Comparison of ENCODE assay signal across 11 cellular contexts in the genomic region with DNA sequence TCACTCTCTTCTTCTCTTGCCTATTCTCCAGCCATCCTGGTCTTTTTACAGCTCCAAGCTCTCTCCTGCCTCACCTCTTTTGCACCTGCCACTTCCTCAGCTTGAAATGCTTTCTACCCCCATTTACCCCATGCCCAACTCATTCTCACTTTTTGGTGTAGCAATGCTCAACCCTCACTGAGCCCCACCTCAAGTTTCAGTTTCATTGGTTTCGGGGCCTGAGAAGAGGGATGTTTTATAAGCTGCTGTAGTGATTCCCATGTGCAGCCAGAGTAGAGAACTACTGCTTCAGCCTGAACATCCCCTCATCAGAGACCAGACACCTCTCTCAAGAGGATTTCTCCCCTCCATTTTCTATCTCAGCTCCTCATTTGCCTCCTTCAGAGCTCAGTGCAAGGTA. TPM values are rescaled to one million over a fixed set of nuclear protein-coding genes. Genes with fewer than 3 reads are reported as not detected.
DNase-seq lines count a peak whose midpoint lies in the region; ATAC-seq lines count a peak whose summit lies in the region.
"Had no signal": no experiment of that assay in that cellular context is flagged by ENCODE, and none has a peak within 500 bp of the region (broad histone marks: within the 10 kb centered on the region; RNA-seq: fewer than 3 reads in every experiment).

No MANE protein-coding gene starts in this region.

- DNase-seq in effector memory CD8-positive, alpha-beta T cell, result no peak
- DNase-seq in T-helper 9 cell, result no peak
- DNase-seq in right cardiac atrium, result no peak
- DNase-seq in NCI-H748 treated with DMSO at 0.1 percent for 48 hours (lab: John Stamatoyannopoulos, UW), result no peak
- no peak for DNase-seq in SIG-M5 (lab: John Stamatoyannopoulos, UW)
- DNase-seq: effector memory CD4-positive, alpha-beta T cell; NCI-H1436 had no signal

- WGBS in right cardiac atrium, result 91% methylated on average over 1 of the region's 1 CpG

- H3K27me3 Mint-ChIP-seq in effector memory CD8-positive, alpha-beta T cell, result no peaks in the 10 kb centered on the region

- peaks cover 2% of the 10 kb centered on the region for H3K9me3 ChIP-seq in right cardiac atrium (ENCODE audit: control insufficient read depth, low read length)

- ATAC-seq in GM18868 (IDR thresholded peaks at IDR 0.05; ENCODE audit: unreplicated experiment), result peak; percentile 97
- peak; percentile 98 for ATAC-seq in GM21515 (IDR thresholded peaks at IDR 0.05; ENCODE audit: unreplicated experiment)
- ATAC-seq in HG03280 (IDR thresholded peaks at IDR 0.05; ENCODE audit: unreplicated experiment), result peak; percentile 89
- peak; percentile 74 for ATAC-seq in effector memory CD8-positive, alpha-beta T cell (replicated peaks)
- ATAC-seq in right cardiac atrium, result no peak
- ATAC-seq: SK-N-SH treated with all-trans-retinoic acid at 6 μM for 48 hours had no signal

- H3K27ac Mint-ChIP-seq in effector memory CD8-positive, alpha-beta T cell, result peak overlapping the region; percentile 8 to 79

- H3K36me3 Mint-ChIP-seq in effector memory CD8-positive, alpha-beta T cell (ENCODE audit: insufficient read depth), result no peaks in the 10 kb centered on the region

- H3K4me1 ChIP-seq in right cardiac atrium (ENCODE audit: control insufficient read depth, insufficient read depth, low read length), result no peaks in the 10 kb centered on the region

- no peaks in the 10 kb centered on the region for H3K27me3 ChIP-seq in right cardiac atrium (ENCODE audit: control insufficient read depth, insufficient read depth)

- peak overlapping the region; percentile 19 to 66 for H3K4me3 Mint-ChIP-seq in effector memory CD8-positive, alpha-beta T cell

- no peak overlapping the region for H3K27ac ChIP-seq in right cardiac atrium (ENCODE audit: low read length)

- intact Hi-C loops in right cardiac atrium (cut with DNase I), result no loop called here

- H3K4me1 Mint-ChIP-seq in effector memory CD8-positive, alpha-beta T cell (ENCODE audit: low read depth in 2 of 2), result peaks cover 39 to 59% of the 10 kb centered on the region in 2 donors

- no peaks in the 10 kb centered on the region for H3K9me3 Mint-ChIP-seq in effector memory CD8-positive, alpha-beta T cell

- no peak overlapping the region for H3K4me3 ChIP-seq in right cardiac atrium (ENCODE audit: low read length)

RNA-seq across cellular contexts. Expression of a gene that starts 45.2 kb away (rescaled TPM):
- total RNA-seq in right cardiac atrium, result 1 to 10 TPM; 5.7 to 9.5 (median 7.3) TPM
- polyA plus RNA-seq in right cardiac atrium, result 0.66 TPM

Comparison
In these comparisons a context has a peak if more than half of its experiments do, and no peak if none do; other contexts are left out.
1. ATAC-seq: peak in GM18868 (single experiment), GM21515 (single experiment), HG03280 (single experiment) and effector memory CD8-positive, alpha-beta T cell (single experiment); none in right cardiac atrium (0 of 2).